Comparison of ENCODE assay signal across 8 cellular contexts in the genomic region with DNA sequence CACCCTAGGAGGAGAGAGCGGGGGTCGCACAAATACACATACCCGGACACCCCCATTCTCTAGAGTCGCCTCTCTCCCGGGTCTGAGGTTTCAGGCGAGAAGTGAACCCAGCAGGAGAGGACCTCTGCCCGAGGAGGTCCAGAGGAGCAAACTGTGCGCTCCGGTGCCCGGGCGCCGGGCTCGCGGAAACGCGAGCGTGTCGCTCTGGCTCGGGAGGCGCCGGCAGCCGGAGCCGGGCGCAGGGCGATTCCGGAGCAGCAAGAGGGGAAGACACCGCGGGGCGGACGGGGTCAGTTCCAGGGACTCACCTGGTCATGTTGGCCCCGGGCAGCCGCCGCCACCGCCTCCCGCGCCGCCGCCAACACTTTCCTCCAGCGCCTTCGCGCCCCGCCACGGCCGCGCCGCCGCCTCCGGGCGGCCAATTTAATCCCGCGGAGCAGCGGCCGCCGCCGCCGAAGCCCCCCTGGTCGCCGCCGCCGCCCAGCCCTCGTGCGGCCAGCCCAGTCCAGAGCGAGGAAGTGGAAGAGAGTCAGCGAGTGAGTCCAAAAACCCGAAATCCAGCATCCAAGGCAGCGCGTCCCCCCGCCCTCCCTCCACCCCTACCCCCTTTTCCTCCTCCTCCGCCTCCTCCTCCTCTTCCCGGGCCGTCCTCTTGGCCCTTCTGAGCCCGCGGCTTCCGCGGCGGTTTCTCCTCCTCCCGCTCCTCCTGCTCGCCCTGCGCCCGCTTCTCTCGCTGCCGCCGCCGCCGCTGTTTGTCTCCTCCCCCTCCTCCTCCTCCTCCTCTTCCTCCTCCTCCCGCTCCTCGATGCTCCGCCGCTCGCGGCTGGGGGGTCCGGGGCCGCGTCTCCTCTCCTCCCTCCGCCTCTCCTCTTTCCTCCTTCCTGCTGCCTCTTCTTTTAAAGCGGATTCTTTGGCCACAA.
DNase-seq lines count a peak whose midpoint lies in the region; ATAC-seq, FAIRE-seq and TF ChIP-seq lines count a peak whose summit lies in the region.

No MANE protein-coding gene starts in this region.

- no peak for TF ChIP-seq CTCF in nephron progenitor cell (IDR thresholded peaks at IDR 0.05)

- peaks cover 5% of the 10 kb centered on the region for H3K27me3 ChIP-seq in CD8-positive, alpha-beta memory T cell (ENCODE audit: insufficient read depth, low read length, poor library complexity, severe bottlenecking)

- no peak overlapping the region for H3K27ac Mint-ChIP-seq in CD8-positive, alpha-beta memory T cell
- no peak overlapping the region for H3K27ac Mint-ChIP-seq in activated CD8-positive, alpha-beta memory T cell treated with anti-CD3 and anti-CD28 coated beads, Interleukin-2, amount 10 ng/mL, durations not matched to agents 7 days and 5 days
- H3K27ac Mint-ChIP-seq in nephron progenitor cell, result peak overlapping the region; percentile 90

- no peak overlapping the region for H3K27ac ChIP-seq in CD8-positive, alpha-beta memory T cell (ENCODE audit: low read depth, low read length)

- H3K4me3 Mint-ChIP-seq in CD8-positive, alpha-beta memory T cell, result peak overlapping the region; percentile 28 to 72 (median 50)
- H3K4me3 Mint-ChIP-seq in activated CD8-positive, alpha-beta memory T cell treated with anti-CD3 and anti-CD28 coated beads, Interleukin-2, amount 10 ng/mL, durations not matched to agents 7 days and 5 days, result peak overlapping the region; percentile 35
- H3K4me3 Mint-ChIP-seq in nephron progenitor cell, result peak overlapping the region; percentile 95

- DNase-seq in CD8-positive, alpha-beta memory T cell, result no peak
- DNase-seq in HT1080 (ENCODE audit: low read depth), result peak; percentile 77
- no peak for DNase-seq in activated CD8-positive, alpha-beta memory T cell treated with anti-CD3 and anti-CD28 coated beads, Interleukin-2, amount 10 ng/mL, durations not matched to agents 7 days and 5 days
- peak; percentile 33 to 50 for DNase-seq in frontal cortex (ENCODE audit: low spot score in 2 of 2)
- peak; percentile 79 for DNase-seq in nephron progenitor cell
- DNase-seq in activated effector memory CD4-positive, alpha-beta T cell treated with Interleukin-2 at 50 U/mL for 16 hours, result no peak
- DNase-seq in NOMO-1 (lab: John Stamatoyannopoulos, UW; ENCODE audit: unreplicated experiment in 2 of 2), result no peak

- POLR2A ChIA-PET in CD8-positive, alpha-beta memory T cell (lab: Charles Lee), result no interaction called here

- no peak for FAIRE-seq in frontal cortex (lab: Jason Lieb, UNC)

- no peaks in the 10 kb centered on the region for H3K9me3 ChIP-seq in CD8-positive, alpha-beta memory T cell (ENCODE audit: low read length)

- peaks cover 4% of the 10 kb centered on the region for H3K4me1 ChIP-seq in CD8-positive, alpha-beta memory T cell (ENCODE audit: insufficient read depth, low read length)

- H3K27me3 Mint-ChIP-seq in CD8-positive, alpha-beta memory T cell, result peaks cover 21 to 50% of the 10 kb centered on the region in 2 donors
- peaks cover 61% of the 10 kb centered on the region for H3K27me3 Mint-ChIP-seq in activated CD8-positive, alpha-beta memory T cell treated with anti-CD3 and anti-CD28 coated beads, Interleukin-2, amount 10 ng/mL, durations not matched to agents 7 days and 5 days
- H3K27me3 Mint-ChIP-seq in nephron progenitor cell (ENCODE audit: low read depth, poor library complexity), result peaks cover 7% of the 10 kb centered on the region

- H3K4me3 ChIP-seq in CD8-positive, alpha-beta memory T cell (ENCODE audit: low read length), result no peak overlapping the region

- peak; percentile 47 for ATAC-seq in activated CD8-positive, alpha-beta memory T cell treated with anti-CD3 and anti-CD28 coated beads, Interleukin-2, amount 10 ng/mL, durations not matched to agents 7 days and 5 days
- ATAC-seq in HG02623 (IDR thresholded peaks at IDR 0.05; ENCODE audit: unreplicated experiment), result no peak

- H3K9me3 Mint-ChIP-seq in CD8-positive, alpha-beta memory T cell, result peaks cover 0 to 3% (median 0%) of the 10 kb centered on the region in 5 donors
- no peaks in the 10 kb centered on the region for H3K9me3 Mint-ChIP-seq in activated CD8-positive, alpha-beta memory T cell treated with anti-CD3 and anti-CD28 coated beads, Interleukin-2, amount 10 ng/mL, durations not matched to agents 7 days and 5 days (ENCODE audit: low read depth)
- H3K9me3 Mint-ChIP-seq in nephron progenitor cell, result no peaks in the 10 kb centered on the region

- H3K36me3 ChIP-seq in CD8-positive, alpha-beta memory T cell (ENCODE audit: insufficient read depth, low read length), result no peaks in the 10 kb centered on the region

- peaks cover 5 to 18% (median 16%) of the 10 kb centered on the region in 3 donors for H3K4me1 Mint-ChIP-seq in CD8-positive, alpha-beta memory T cell
- H3K4me1 Mint-ChIP-seq in activated CD8-positive, alpha-beta memory T cell treated with anti-CD3 and anti-CD28 coated beads, Interleukin-2, amount 10 ng/mL, durations not matched to agents 7 days and 5 days, result peaks cover 2% of the 10 kb centered on the region
- peaks cover 60% of the 10 kb centered on the region for H3K4me1 Mint-ChIP-seq in nephron progenitor cell

- CTCF ChIA-PET in CD8-positive, alpha-beta memory T cell (lab: Charles Lee), result no interaction called here
- CTCF ChIA-PET in activated CD8-positive, alpha-beta memory T cell treated with anti-CD3 and anti-CD28 coated beads, Interleukin-2, amount 10 ng/mL, durations not matched to agents 7 days and 5 days (lab: Charles Lee), result no interaction called here

- no peaks in the 10 kb centered on the region for H3K36me3 Mint-ChIP-seq in CD8-positive, alpha-beta memory T cell
- no peaks in the 10 kb centered on the region for H3K36me3 Mint-ChIP-seq in activated CD8-positive, alpha-beta memory T cell treated with anti-CD3 and anti-CD28 coated beads, Interleukin-2, amount 10 ng/mL, durations not matched to agents 7 days and 5 days
- H3K36me3 Mint-ChIP-seq in nephron progenitor cell (ENCODE audit: low read depth), result no peaks in the 10 kb centered on the region

Comparison
In these comparisons a context has a peak if more than half of its experiments do, and no peak if none do; other contexts are left out.
1. DNase-seq: peak in HT1080 (single experiment), frontal cortex (2 of 2) and nephron progenitor cell (single experiment); none in CD8-positive, alpha-beta memory T cell (0 of 5), activated CD8-positive, alpha-beta memory T cell treated with anti-CD3 and anti-CD28 coated beads, Interleukin-2, amount 10 ng/mL, durations not matched to agents 7 days and 5 days (single experiment), activated effector memory CD4-positive, alpha-beta T cell treated with Interleukin-2 at 50 U/mL for 16 hours (single experiment) and NOMO-1 (0 of 2).
2. H3K4me3 Mint-ChIP-seq: peak in every context shown above with its lines; median percentile 95 in nephron progenitor cell; 50 in CD8-positive, alpha-beta memory T cell; 35 in activated CD8-positive, alpha-beta memory T cell treated with anti-CD3 and anti-CD28 coated beads, Interleukin-2, amount 10 ng/mL, durations not matched to agents 7 days and 5 days.